8 cellular contexts compared by ENCODE assay signal in the genomic region with DNA sequence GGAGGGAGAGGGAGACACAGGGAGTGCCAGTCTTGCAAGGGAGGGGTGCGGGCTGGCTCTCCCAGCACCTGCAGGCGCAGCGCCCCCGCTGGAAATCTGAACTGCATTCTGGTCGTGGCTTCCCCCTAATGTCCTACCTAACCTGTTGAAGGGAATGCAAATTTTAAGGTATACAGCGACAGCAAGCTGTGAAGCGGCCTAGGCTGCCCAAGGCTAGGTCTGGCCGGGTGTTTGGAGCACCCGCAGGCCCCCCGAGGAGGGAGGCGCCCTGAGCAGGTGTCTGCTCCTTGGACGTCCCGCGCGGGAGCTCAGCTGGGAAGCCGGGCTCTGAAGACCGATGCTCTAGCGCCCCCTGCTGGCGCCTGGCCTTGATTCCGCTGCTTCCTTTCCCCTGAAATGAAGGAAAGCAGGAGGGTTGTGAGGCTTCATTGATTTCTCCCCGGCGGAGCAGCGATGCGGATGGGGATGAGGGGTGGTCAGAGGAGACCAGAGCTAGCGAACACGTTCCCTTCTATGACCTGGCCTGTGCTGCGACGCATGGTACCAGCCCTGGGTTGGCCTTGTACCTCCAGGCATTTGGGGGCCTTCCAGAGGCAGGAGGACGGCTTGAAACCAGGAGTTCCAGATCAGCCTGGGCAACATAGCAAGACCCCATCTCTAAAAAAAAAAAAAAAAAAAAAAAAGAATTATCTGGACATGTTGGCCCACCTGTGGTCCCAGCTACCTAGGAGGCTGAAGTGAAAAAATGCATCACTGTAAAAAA.
A peak's percentile ranks its signal among the peaks of the same experiment; 100 is the strongest.
DNase-seq lines count a peak whose midpoint lies in the region; ATAC-seq and TF ChIP-seq lines count a peak whose summit lies in the region.

No MANE protein-coding gene starts in this region.

- DNase-seq in DMS114 treated with DMSO at 0.1 percent for 48 hours (lab: John Stamatoyannopoulos, UW; ENCODE audit: unreplicated experiment) (peak; percentile 77), fibroblast of peridontal ligament (ENCODE audit: extremely low read depth) (peak; percentile 38), NCI-H446 treated with DMSO at 0.1 percent for 48 hours (lab: John Stamatoyannopoulos, UW) (no peak)
- DNase-seq in activated T-cell treated with anti-CD3 and anti-CD28 coated beads, Interleukin-2, amount 50 U/mL, for 4 hours, result peak; percentile 37
- peak; percentile 39 for DNase-seq in stimulated activated naive CD4-positive, alpha-beta T cell treated with Interleukin-2 at 50 U/mL for 16 hours (lab: John Stamatoyannopoulos, UW)

- H3K9me3 Mint-ChIP-seq in activated T-cell treated with anti-CD3 and anti-CD28 coated beads, Interleukin-2, amount 50 U/mL, for 4 hours, result peaks cover 3% of the 10 kb centered on the region
- peaks cover 11% of the 10 kb centered on the region for H3K9me3 Mint-ChIP-seq in nephron

- ATAC-seq in HG03571 (IDR thresholded peaks at IDR 0.05; ENCODE audit: unreplicated experiment), result peak; percentile 64
- ATAC-seq in activated T-cell treated with anti-CD3 and anti-CD28 coated beads, Interleukin-2, amount 50 U/mL, for 4 hours, result peak in 1 of 2 donors; percentile 53

- no peaks in the 10 kb centered on the region for H3K4me1 ChIP-seq in OCI-LY1 (ENCODE audit: insufficient read depth, low read length, severe bottlenecking)

- no peaks in the 10 kb centered on the region for H3K4me1 Mint-ChIP-seq in activated T-cell treated with anti-CD3 and anti-CD28 coated beads, Interleukin-2, amount 50 U/mL, for 4 hours (ENCODE audit: low read depth)
- no peaks in the 10 kb centered on the region for H3K4me1 Mint-ChIP-seq in nephron

- no peak overlapping the region for H3K4me2 ChIP-seq in OCI-LY1 (ENCODE audit: low read length)

- TF ChIP-seq CTCF in OCI-LY1 (IDR thresholded peaks at IDR 0.05; ENCODE audit: low read length) (peak; percentile 99), nephron (IDR thresholded peaks at IDR 0.05; ENCODE audit: unreplicated experiment in 3 of 3) (peak; percentile 94 to 97 (median 95))

- no peaks in the 10 kb centered on the region for H3K36me3 ChIP-seq in OCI-LY1 (ENCODE audit: insufficient read depth, low read length)

- H4K20me1 ChIP-seq in OCI-LY1 (ENCODE audit: insufficient read depth, low read length), result no peaks in the 10 kb centered on the region

- H3K27me3 Mint-ChIP-seq in activated T-cell treated with anti-CD3 and anti-CD28 coated beads, Interleukin-2, amount 50 U/mL, for 4 hours (ENCODE audit: low read depth), result peaks cover 9% of the 10 kb centered on the region
- H3K27me3 Mint-ChIP-seq in nephron (ENCODE audit: low read depth), result peaks cover 21% of the 10 kb centered on the region

- H3K79me2 ChIP-seq in OCI-LY1 (ENCODE audit: insufficient read depth, low read length), result no peaks in the 10 kb centered on the region

- no peak overlapping the region for H3K4me3 Mint-ChIP-seq in activated T-cell treated with anti-CD3 and anti-CD28 coated beads, Interleukin-2, amount 50 U/mL, for 4 hours
- H3K4me3 Mint-ChIP-seq in nephron, result peak overlapping the region in 1 of 3 experiments; percentile 23

- no peaks in the 10 kb centered on the region for H3F3A ChIP-seq in OCI-LY1 (ENCODE audit: insufficient read depth, low read length)

- H3K36me3 Mint-ChIP-seq in activated T-cell treated with anti-CD3 and anti-CD28 coated beads, Interleukin-2, amount 50 U/mL, for 4 hours (ENCODE audit: insufficient read depth), result no peaks in the 10 kb centered on the region
- H3K36me3 Mint-ChIP-seq in nephron (ENCODE audit: low read depth), result no peaks in the 10 kb centered on the region

- H3K9me2 ChIP-seq in OCI-LY1 (ENCODE audit: low read depth, low read length), result no peaks in the 10 kb centered on the region

- no peak overlapping the region for H2AFZ ChIP-seq in OCI-LY1 (ENCODE audit: low read length)

- H3K4me3 ChIP-seq in OCI-LY1 (ENCODE audit: low read depth, low read length, poor library complexity, severe bottlenecking), result no peak overlapping the region

- H3K9me3 ChIP-seq in OCI-LY1 (ENCODE audit: low read length), result no peaks in the 10 kb centered on the region

- H3K27ac ChIP-seq in OCI-LY1 (ENCODE audit: low read depth, low read length, poor library complexity, severe bottlenecking), result no peak overlapping the region

- H3K9ac ChIP-seq in OCI-LY1 (ENCODE audit: low read length), result no peak overlapping the region

- H3K27ac Mint-ChIP-seq in nephron, result no peak overlapping the region

- H3K27me3 ChIP-seq in OCI-LY1 (ENCODE audit: insufficient read depth, low read length), result no peaks in the 10 kb centered on the region
